ENCODE assay signal across 16 cellular contexts in genomic region chr3:82054849-82055248, GRCh38.
DNase-seq lines count a peak whose midpoint lies in the region; TF ChIP-seq lines count a peak whose summit lies in the region.
"Had no signal": no experiment of that assay in that cellular context is flagged by ENCODE, and none has a peak within 500 bp of the region (broad histone marks: within the 10 kb centered on the region; RNA-seq: fewer than 3 reads in every experiment).

No MANE protein-coding gene starts in this region.

- in situ Hi-C loops in G401 (cut with HindIII; ENCODE audit: low sequenced_read_pairs) = no loop called here
- in situ Hi-C loops in KBM-7 (cut with MboI; ENCODE audit: low pct_unique_long_range_greater_than_20kb, low sequenced_read_pairs) = no loop called here

- DNase-seq in G401 (ENCODE audit: low spot score) = peak; percentile 7
- peak; percentile 65 for DNase-seq in astrocyte of the hippocampus (ENCODE audit: low read depth, low spot score)
- no peak for DNase-seq in RKO (ENCODE audit: low spot score)
- DNase-seq in KBM-7 = no peak
- DNase-seq in stimulated activated CD4-positive, alpha-beta T cell treated with anti-CD3 and anti-CD28 coated beads, Interleukin-4, amount 100 ng/mL, for 1 hour = no peak
- DNase-seq: AML-193; Caco-2; Calu3; CD4-positive, alpha-beta T cell; CD8-positive, alpha-beta T cell; DMS79 treated with DMSO at 0.1 percent for 48 hours; GDM1 had no signal

- 0 out of 2 replicates have a peak overlapping the region, but pooled peaks have one; percentile 49 for H3K27ac ChIP-seq in VCaP
- H3K27ac ChIP-seq: A549; BLaER1 treated with 17β-estradiol and CSF1 and Interleukin-3, amounts not matched to agents 10 nM and 100 nM; C4-2B had no signal

- no peak for TF ChIP-seq CTCF in VCaP (conservative IDR thresholded peaks at IDR 0.05)

Comparison
In these comparisons a context has a peak if more than half of its experiments do, and no peak if none do; other contexts are left out.
1. DNase-seq: peak in G401 (single experiment) and astrocyte of the hippocampus (single experiment); none in RKO (single experiment), KBM-7 (single experiment) and stimulated activated CD4-positive, alpha-beta T cell treated with anti-CD3 and anti-CD28 coated beads, Interleukin-4, amount 100 ng/mL, for 1 hour (single experiment).